In genomic region chr13:21347753-21348318, GRCh38 we compare ENCODE assay signal across 21 cellular contexts.
A peak's percentile ranks its signal among the peaks of the same experiment; 100 is the strongest.
DNase-seq lines count a peak whose midpoint lies in the region; ATAC-seq and TF ChIP-seq lines count a peak whose summit lies in the region.
"Had no signal": no experiment of that assay in that cellular context is flagged by ENCODE, and none has a peak within 500 bp of the region (broad histone marks: within the 10 kb centered on the region; RNA-seq: fewer than 3 reads in every experiment).

No MANE protein-coding gene starts in this region.

- no peaks in the 10 kb centered on the region for H4K20me1 ChIP-seq in BLaER1 treated with 17β-estradiol and CSF1 and Interleukin-3, amounts not matched to agents 10 nM and 100 nM
- H4K20me1 ChIP-seq in GM23338 (replicated peaks; ENCODE audit: insufficient read depth) (no peaks in the 10 kb centered on the region), Loucy (ENCODE audit: insufficient read depth, low read length, poor library complexity, severe bottlenecking) (peaks cover 5% of the 10 kb centered on the region)

- peaks cover 41 to 70% (median 64%) of the 10 kb centered on the region in 10 experiments for H3K4me1 ChIP-seq in BLaER1 treated with 17β-estradiol and CSF1 and Interleukin-3, amounts not matched to agents 10 nM and 100 nM
- H3K4me1 ChIP-seq in GM23338 (ENCODE audit: insufficient read depth), result no peaks in the 10 kb centered on the region
- peaks cover 56% of the 10 kb centered on the region for H3K4me1 ChIP-seq in Loucy (ENCODE audit: insufficient read depth, low read length, poor library complexity, severe bottlenecking)
- H3K4me1 ChIP-seq in body of pancreas, result no peaks in the 10 kb centered on the region
- H3K4me1 ChIP-seq: A549 had no signal

- no peaks in the 10 kb centered on the region for H3K79me2 ChIP-seq in GM23338 (replicated peaks; ENCODE audit: insufficient read depth)
- H3K79me2 ChIP-seq in Loucy (ENCODE audit: insufficient read depth, low read length), result peaks cover 14% of the 10 kb centered on the region

- no peaks in the 10 kb centered on the region for H3K36me3 Mint-ChIP-seq in GM23338 (ENCODE audit: low read depth)
- H3K36me3 Mint-ChIP-seq: CD4-positive, CD25-positive, alpha-beta regulatory T cell had no signal

- H3K27me3 ChIP-seq in BLaER1 treated with 17β-estradiol and CSF1 and Interleukin-3, amounts not matched to agents 10 nM and 100 nM, result no peaks in the 10 kb centered on the region
- H3K27me3 ChIP-seq in GM23338 (ENCODE audit: insufficient read depth) (no peaks in the 10 kb centered on the region), Loucy (ENCODE audit: insufficient read depth, low read length, poor library complexity, severe bottlenecking) (no peaks in the 10 kb centered on the region), body of pancreas (no peaks in the 10 kb centered on the region)
- H3K27me3 ChIP-seq: SJCRH30 had no signal

- peak overlapping the region in 6 of 11 experiments; percentile 13 to 56 (median 40); a peak in 9 of 22 replicates for H3K27ac ChIP-seq in BLaER1 treated with 17β-estradiol and CSF1 and Interleukin-3, amounts not matched to agents 10 nM and 100 nM
- H3K27ac ChIP-seq in GM23338 (ENCODE audit: low read depth) (no peak overlapping the region), cingulate gyrus (ENCODE audit: low read depth, low read length) (peak overlapping the region; percentile 19), body of pancreas (no peak overlapping the region)
- H3K27ac ChIP-seq: A549, SJCRH30 had no signal

- peaks cover 9% of the 10 kb centered on the region for H3K27me3 Mint-ChIP-seq in GM23338 (ENCODE audit: insufficient read depth, low read depth, poor library complexity)
- H3K27me3 Mint-ChIP-seq: B cell; CD4-positive, CD25-positive, alpha-beta regulatory T cell had no signal

- TF ChIP-seq CTCF in GM23338 (conservative IDR thresholded peaks at IDR 0.05; ENCODE audit: low read depth in 2 of 2) (peak; percentile 13 to 46; a peak in 2 of 4 replicates), Loucy (conservative IDR thresholded peaks at IDR 0.05; ENCODE audit: low read length) (0 out of 2 replicates have a peak, but pooled peaks have one; percentile 10), body of pancreas (IDR thresholded peaks at IDR 0.05) (no peak)

- H3F3A ChIP-seq in GM23338 (replicated peaks; ENCODE audit: low read depth) (no peaks in the 10 kb centered on the region), Loucy (ENCODE audit: low read depth) (peaks cover 19% of the 10 kb centered on the region)

- H3K4me3 ChIP-seq in BLaER1 treated with 17β-estradiol and CSF1 and Interleukin-3, amounts not matched to agents 10 nM and 100 nM, result no peak overlapping the region; a peak in 1 of 20 replicates
- H3K4me3 ChIP-seq in GM23338 (no peak overlapping the region), Loucy (ENCODE audit: low read length, poor library complexity, severe bottlenecking) (no peak overlapping the region), body of pancreas (no peak overlapping the region)
- H3K4me3 ChIP-seq: A549, SJCRH30 had no signal

- H2AFZ ChIP-seq in GM23338, result no peak overlapping the region
- H2AFZ ChIP-seq in Loucy (ENCODE audit: low read length), result no peak overlapping the region

- no peak overlapping the region for H3K4me3 Mint-ChIP-seq in GM23338
- H3K4me3 Mint-ChIP-seq: B cell; CD4-positive, CD25-positive, alpha-beta regulatory T cell; HFFc6 had no signal

- peak overlapping the region in 4 of 11 experiments; percentile 6 to 44 (median 21); a peak in 4 of 22 replicates for H3K9ac ChIP-seq in BLaER1 treated with 17β-estradiol and CSF1 and Interleukin-3, amounts not matched to agents 10 nM and 100 nM
- peak overlapping the region; percentile 5 for H3K9ac ChIP-seq in Loucy (ENCODE audit: low read depth, low read length, poor library complexity, severe bottlenecking)

- H3K9me3 Mint-ChIP-seq in GM23338, result no peaks in the 10 kb centered on the region
- H3K9me3 Mint-ChIP-seq: CD4-positive, CD25-positive, alpha-beta regulatory T cell; HFFc6 had no signal

- no peaks in the 10 kb centered on the region for H3K9me2 ChIP-seq in GM23338 (ENCODE audit: insufficient read depth)
- H3K9me2 ChIP-seq in Loucy (replicated peaks; ENCODE audit: low read depth, low read length), result no peaks in the 10 kb centered on the region

- intact Hi-C loops in body of pancreas (cut with DNase I), result no loop called here

- TF ChIP-seq POLR2A in body of pancreas (IDR thresholded peaks at IDR 0.05), result no peak

- no peaks in the 10 kb centered on the region for H3K9me3 ChIP-seq in BLaER1 treated with 17β-estradiol and CSF1 and Interleukin-3, amounts not matched to agents 10 nM and 100 nM (replicated peaks in 1 of 11)
- H3K9me3 ChIP-seq in Loucy (ENCODE audit: insufficient read depth, low read depth, low read length) (no peaks in the 10 kb centered on the region), body of pancreas (no peaks in the 10 kb centered on the region)
- H3K9me3 ChIP-seq: A549, SJCRH30 had no signal

- peak; percentile 78 for ATAC-seq in GM23338
- ATAC-seq in body of pancreas, result no peak
- no peak for ATAC-seq in GM19035 (IDR thresholded peaks at IDR 0.05; ENCODE audit: unreplicated experiment)
- ATAC-seq: A549 had no signal

- H3K27ac Mint-ChIP-seq in GM23338, result no peak overlapping the region
- H3K27ac Mint-ChIP-seq: B cell, HFFc6 had no signal

- H3K36me3 ChIP-seq in BLaER1 treated with 17β-estradiol and CSF1 and Interleukin-3, amounts not matched to agents 10 nM and 100 nM, result no peaks in the 10 kb centered on the region
- no peaks in the 10 kb centered on the region for H3K36me3 ChIP-seq in GM23338 (ENCODE audit: insufficient read depth)
- H3K36me3 ChIP-seq in Loucy (ENCODE audit: insufficient read depth, low read length), result no peaks in the 10 kb centered on the region
- H3K36me3 ChIP-seq in body of pancreas (replicated peaks in 1 of 2; ENCODE audit: insufficient read depth in 1 of 2, low read depth in 2 of 2), result no peaks in the 10 kb centered on the region
- H3K36me3 ChIP-seq: SJCRH30 had no signal

- H3K4me1 Mint-ChIP-seq in GM23338, result peaks cover 6% of the 10 kb centered on the region; the same call in 2 of the 3 replicates

- peak overlapping the region; percentile 51 to 97 (median 72) for H3K4me2 ChIP-seq in BLaER1 treated with 17β-estradiol and CSF1 and Interleukin-3, amounts not matched to agents 10 nM and 100 nM
- H3K4me2 ChIP-seq in GM23338 (no peak overlapping the region), Loucy (ENCODE audit: low read depth, low read length, poor library complexity, severe bottlenecking) (no peak overlapping the region)
- H3K4me2 ChIP-seq: A549 had no signal

- DNase-seq in GM23338 (ENCODE audit: low spot score) (peak; percentile 46), body of pancreas (no peak), NCI-H69 (lab: John Stamatoyannopoulos, UW) (no peak), SKM-1 (lab: John Stamatoyannopoulos, UW; ENCODE audit: unreplicated experiment) (no peak)
- DNase-seq: CD4-positive, CD25-positive, alpha-beta regulatory T cell; COR-L47; DMS79; HFFc6; NCI-H1417 treated with DMSO at 0.1 percent for 48 hours; NCI-H187 treated with DMSO at 0.1 percent for 48 hours; NCI-H2171; NCI-H345; NCI-H524; OCI-M1; SJCRH30 had no signal

- 40 to 62% methylated on average over 1 to 10 of the region's 10 CpGs for WGBS in body of pancreas, 2 donors

TF ChIP-seq in GM23338, 12 proteins besides CTCF, POLR2A, EP300 and RAD21 (continues in another document):
- TF ChIP-seq REST (IDR thresholded peaks at IDR 0.05; ENCODE audit: unreplicated experiment) (no peak), CREB1 (CRISPR knock-in tag; IDR thresholded peaks at IDR 0.05; ENCODE audit: low read depth) (no peak), EZH2 (IDR thresholded peaks at IDR 0.05; ENCODE audit: low read depth, unreplicated experiment) (no peak), NANOG (IDR thresholded peaks at IDR 0.05; ENCODE audit: borderline replicate concordance) (no peak), JUNB (IDR thresholded peaks at IDR 0.05; ENCODE audit: unreplicated experiment) (no peak), STAT1 (IDR thresholded peaks at IDR 0.05; ENCODE audit: unreplicated experiment) (no peak), POLR2AphosphoS5 (IDR thresholded peaks at IDR 0.05; ENCODE audit: low read depth) (no peak), EZH2phosphoT487 (IDR thresholded peaks at IDR 0.05; ENCODE audit: unreplicated experiment) (no peak), ETS1 (IDR thresholded peaks at IDR 0.05) (no peak)

Comparison
In these comparisons a context has a peak if more than half of its experiments do, and no peak if none do; other contexts are left out.
1. H3K27ac ChIP-seq: peak in BLaER1 treated with 17β-estradiol and CSF1 and Interleukin-3, amounts not matched to agents 10 nM and 100 nM (6 of 11) and cingulate gyrus (single experiment); none in GM23338 (single experiment) and body of pancreas (0 of 4).
2. H3K4me2 ChIP-seq: peak in BLaER1 treated with 17β-estradiol and CSF1 and Interleukin-3, amounts not matched to agents 10 nM and 100 nM (11 of 11); none in GM23338 (single experiment) and Loucy (single experiment).
3. CTCF ChIP-seq: peak in GM23338 (2 of 2) and Loucy (single experiment); none in body of pancreas (0 of 7).